In the genomic region with DNA sequence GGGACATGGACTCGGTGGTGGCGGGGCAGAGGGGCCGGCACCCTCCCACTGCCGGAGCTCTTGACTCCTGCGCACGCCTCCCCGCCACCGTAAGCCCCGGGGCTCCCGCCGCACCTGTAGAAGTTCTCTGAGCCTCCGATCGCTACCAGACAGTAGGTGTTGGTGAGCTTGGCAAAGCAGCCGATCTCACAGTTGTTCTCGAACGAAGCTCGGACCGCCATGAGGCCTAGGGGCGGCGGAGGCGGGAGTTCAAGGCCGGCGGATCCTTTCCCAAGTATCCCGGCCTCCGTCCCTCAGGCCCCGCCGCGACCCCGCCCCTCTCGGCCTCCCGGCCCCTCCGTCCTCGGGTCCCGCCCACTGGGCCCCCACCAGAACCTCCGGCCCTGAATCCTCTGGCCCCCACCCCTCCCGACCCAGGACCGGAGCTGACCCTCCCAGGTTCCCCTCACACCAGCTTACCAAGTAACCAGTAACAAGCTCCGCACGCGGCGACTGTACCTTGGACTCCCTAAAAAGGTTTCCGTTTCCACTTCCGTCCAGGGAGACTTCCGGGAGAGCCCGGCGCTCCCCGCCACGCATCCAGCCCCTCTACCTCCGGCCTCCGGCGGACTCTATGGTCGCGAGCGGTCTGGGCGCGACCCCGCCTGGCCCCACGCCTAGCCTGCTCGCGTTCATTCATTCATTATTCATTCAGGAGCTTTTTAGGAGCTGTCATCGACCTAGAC, we compare ENCODE assay signal across 8 cellular contexts. TPM values are rescaled to one million over a fixed set of nuclear protein-coding genes. Genes with fewer than 3 reads are reported as not detected.
DNase-seq lines count a peak whose midpoint lies in the region; ATAC-seq and TF ChIP-seq lines count a peak whose summit lies in the region.

A gene (minus strand): TSS at position 506 of the 725 bp plus-strand sequence. CDS start 285 bp downstream, at position 221.

- peaks cover 19 to 42% (median 30%) of the 10 kb centered on the region in 4 donors for H3K4me1 Mint-ChIP-seq in CD4-positive, alpha-beta memory T cell
- H3K4me1 Mint-ChIP-seq in activated T-cell treated with anti-CD3 and anti-CD28 coated beads, Interleukin-2, amount 50 U/mL, for 24 hours (ENCODE audit: low read depth), result peaks cover 39% of the 10 kb centered on the region

- no peaks in the 10 kb centered on the region for H3K9me2 ChIP-seq in PC-9 (ENCODE audit: insufficient read depth)

- no peaks in the 10 kb centered on the region for H3K9me3 ChIP-seq in CD4-positive, alpha-beta memory T cell (ENCODE audit: control insufficient read depth in 1 of 2, low read length in 2 of 2)
- H3K9me3 ChIP-seq in PC-9 (ENCODE audit: insufficient read depth, low read depth), result no peaks in the 10 kb centered on the region
- H3K9me3 ChIP-seq in mucosa of stomach (ENCODE audit: control insufficient read depth, low read length), result no peaks in the 10 kb centered on the region

- no peaks in the 10 kb centered on the region for H3K27me3 ChIP-seq in CD4-positive, alpha-beta memory T cell (ENCODE audit: insufficient read depth, low read length)
- H3K27me3 ChIP-seq in PC-9 (ENCODE audit: insufficient read depth, low read depth), result no peaks in the 10 kb centered on the region
- no peaks in the 10 kb centered on the region for H3K27me3 ChIP-seq in mucosa of stomach (ENCODE audit: control insufficient read depth, insufficient read depth, low read length)

- H4K20me1 ChIP-seq in PC-9 (ENCODE audit: insufficient read depth), result peaks cover 34% of the 10 kb centered on the region

- H3K9ac ChIP-seq in mucosa of stomach (ENCODE audit: low read length), result peak within 1 kb of the TSS; percentile 93

- DNase-seq in CD4-positive, alpha-beta memory T cell, result peak; percentile 50 to 66 (median 55)
- peak; percentile 99 for DNase-seq in HuH-7.5 (ENCODE audit: low spot score)
- DNase-seq in PC-9, result peak; percentile 73 to 89
- DNase-seq in activated T-cell treated with anti-CD3 and anti-CD28 coated beads, Interleukin-2, amount 50 U/mL, for 24 hours, result peak; percentile 86
- DNase-seq in stimulated activated CD8-positive, alpha-beta memory T cell treated with anti-CD3 and anti-CD28 coated beads, Interleukin-7, amount 100 ng/mL, for 1 hour (ENCODE audit: low read depth in 2 of 2), result peak; percentile 45 to 51

- peak within 1 kb of the TSS; percentile 87 to 94 (median 90) for H3K4me3 Mint-ChIP-seq in CD4-positive, alpha-beta memory T cell
- peak within 1 kb of the TSS; percentile 83 for H3K4me3 Mint-ChIP-seq in activated T-cell treated with anti-CD3 and anti-CD28 coated beads, Interleukin-2, amount 50 U/mL, for 24 hours

- H3K4me3 ChIP-seq in CD4-positive, alpha-beta memory T cell (ENCODE audit: low read length in 2 of 2), result peak within 1 kb of the TSS; percentile 71 to 80
- H3K4me3 ChIP-seq in PC-9, result peak within 1 kb of the TSS; percentile 88
- H3K4me3 ChIP-seq in mucosa of stomach (ENCODE audit: low read length), result peak within 1 kb of the TSS; percentile 72

- no peaks in the 10 kb centered on the region for H3K27me3 Mint-ChIP-seq in CD4-positive, alpha-beta memory T cell
- no peaks in the 10 kb centered on the region for H3K27me3 Mint-ChIP-seq in activated T-cell treated with anti-CD3 and anti-CD28 coated beads, Interleukin-2, amount 50 U/mL, for 24 hours

- no peak for TF ChIP-seq CTCF in PC-9 (conservative IDR thresholded peaks at IDR 0.05)

- peaks cover 18% of the 10 kb centered on the region for H3K4me1 ChIP-seq in CD4-positive, alpha-beta memory T cell (ENCODE audit: insufficient read depth, low read length)
- H3K4me1 ChIP-seq in PC-9 (replicated peaks; ENCODE audit: insufficient read depth), result peaks cover 15% of the 10 kb centered on the region
- peaks cover 15% of the 10 kb centered on the region for H3K4me1 ChIP-seq in mucosa of stomach (ENCODE audit: control insufficient read depth, insufficient read depth, low read length)

- H3K27ac ChIP-seq in CD4-positive, alpha-beta memory T cell (ENCODE audit: low read depth, low read length), result peak within 1 kb of the TSS; percentile 72
- H3K27ac ChIP-seq in PC-9, result peak within 1 kb of the TSS; percentile 82

- H3F3A ChIP-seq in PC-9 (ENCODE audit: insufficient read depth, low read depth), result peaks cover 46% of the 10 kb centered on the region

- peak; percentile 77 for ATAC-seq in GM19463 (IDR thresholded peaks at IDR 0.05; ENCODE audit: unreplicated experiment)
- ATAC-seq in esophagus mucosa, result peak; percentile 67

- POLR2A ChIA-PET in CD4-positive, alpha-beta memory T cell (lab: Charles Lee; ENCODE audit: partially characterized antibody), result interaction anchor here (0.6 to 1.7 kb wide), 12 partner anchors 9 to 1172 kb away, joined by 3 to 7 read pairs (median 4); a partner anchor contains a TSS
- POLR2A ChIA-PET in PC-9 (lab: Charles Lee; ENCODE audit: unreplicated experiment), result interaction anchor here (0.5 to 1.2 kb wide), 7 partner anchors 21 to 1171 kb away, joined by 3 to 16 read pairs (median 5); a partner anchor contains a TSS

- no TSS peak for BruUV-seq in PC-9 (replicated peaks; lab: Mats Ljungman, UMichigan)

- H3K4me2 ChIP-seq in PC-9, result peak within 1 kb of the TSS; percentile 99

- H3K36me3 ChIP-seq in CD4-positive, alpha-beta memory T cell (ENCODE audit: insufficient read depth, low read length), result peaks cover 15% of the 10 kb centered on the region
- H3K36me3 ChIP-seq in PC-9 (ENCODE audit: low read depth) (peaks cover 28% of the 10 kb centered on the region), mucosa of stomach (ENCODE audit: control insufficient read depth, insufficient read depth, low read length) (peaks cover 6% of the 10 kb centered on the region)

- CTCF ChIA-PET in CD4-positive, alpha-beta memory T cell (lab: Charles Lee; ENCODE audit: partially characterized antibody), result interaction anchor here (1.0 to 1.8 kb wide), 4 partner anchors 9 to 172 kb away, joined by 3 to 14 read pairs (median 4); no protein-coding TSS in a partner anchor
- CTCF ChIA-PET in PC-9 (lab: Charles Lee), result interaction anchor here (0.6 to 1.0 kb wide), 2 partner anchors 20 to 166 kb away, joined by 3 to 4 read pairs; no protein-coding TSS in a partner anchor

- H2AFZ ChIP-seq in PC-9, result peak within 1 kb of the TSS; percentile 75

- peak within 1 kb of the TSS; percentile 70 to 97 (median 90) for H3K27ac Mint-ChIP-seq in CD4-positive, alpha-beta memory T cell
- H3K27ac Mint-ChIP-seq in activated T-cell treated with anti-CD3 and anti-CD28 coated beads, Interleukin-2, amount 50 U/mL, for 24 hours, result peak within 1 kb of the TSS; percentile 89

- intact Hi-C loops in CD4-positive, alpha-beta memory T cell (cut with micrococcal nuclease), result loop anchor here (2.0 kb wide), 1 partner anchor 20 kb away; no protein-coding TSS in a partner anchor
- intact Hi-C loops in PC-9 (cut with micrococcal nuclease; ENCODE audit: unreplicated experiment), result no loop called here

- peaks cover 40% of the 10 kb centered on the region for H3K79me2 ChIP-seq in PC-9 (ENCODE audit: low read depth)

- H3K9me3 Mint-ChIP-seq in CD4-positive, alpha-beta memory T cell, result no peaks in the 10 kb centered on the region
- no peaks in the 10 kb centered on the region for H3K9me3 Mint-ChIP-seq in activated T-cell treated with anti-CD3 and anti-CD28 coated beads, Interleukin-2, amount 50 U/mL, for 24 hours

- H3K36me3 Mint-ChIP-seq in CD4-positive, alpha-beta memory T cell, result peaks cover 12 to 29% of the 10 kb centered on the region in 2 donors
- H3K36me3 Mint-ChIP-seq in activated T-cell treated with anti-CD3 and anti-CD28 coated beads, Interleukin-2, amount 50 U/mL, for 24 hours (ENCODE audit: low read depth), result peaks cover 50% of the 10 kb centered on the region

RNA-seq across cellular contexts. Expression of the gene that starts here (rescaled TPM):
- total RNA-seq in CD4-positive, alpha-beta memory T cell, result 10 to 100 TPM; 44.0 to 52.3 TPM
- 100 to 1,000 TPM; 148 to 189 TPM for polyA plus RNA-seq in CD4-positive, alpha-beta memory T cell
- total RNA-seq in PC-9 (2021) (255 and 270 TPM in 2 replicates), esophagus mucosa (256 TPM)

Comparison
In these comparisons a context has a peak if more than half of its experiments do, and no peak if none do; other contexts are left out.
1. Peak in every context shown above with its lines: DNase-seq, ATAC-seq, H3K4me3 ChIP-seq and H3K27ac ChIP-seq.
2. DNase-seq: peak in every context shown above with its lines; median percentile 99 in HuH-7.5; 86 in activated T-cell treated with anti-CD3 and anti-CD28 coated beads, Interleukin-2, amount 50 U/mL, for 24 hours; 81 in PC-9; 55 in CD4-positive, alpha-beta memory T cell; 48 in stimulated activated CD8-positive, alpha-beta memory T cell treated with anti-CD3 and anti-CD28 coated beads, Interleukin-7, amount 100 ng/mL, for 1 hour.